ENCODE assay signal across 29 cellular contexts in the genomic region with DNA sequence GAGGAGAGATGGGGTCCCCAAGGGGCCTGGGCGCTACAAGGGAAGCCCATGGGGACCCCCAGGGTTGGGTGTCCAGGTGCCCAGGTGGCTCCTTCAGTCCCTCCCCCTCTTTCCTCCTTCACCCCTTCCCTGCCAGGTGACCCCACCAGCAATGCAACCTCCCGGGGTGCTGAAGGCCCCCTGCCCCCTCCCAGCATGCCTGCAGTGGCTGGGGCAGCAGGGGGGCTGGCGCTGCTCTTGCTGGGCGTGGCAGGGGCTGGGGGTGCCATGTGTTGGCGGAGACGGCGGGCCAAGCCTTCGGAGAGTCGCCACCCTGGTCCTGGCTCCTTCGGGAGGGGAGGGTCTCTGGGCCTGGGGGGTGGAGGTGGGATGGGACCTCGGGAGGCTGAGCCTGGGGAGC. TPM values are rescaled to one million over a fixed set of nuclear protein-coding genes. Genes with fewer than 3 reads are reported as not detected.
"Had no signal": no experiment of that assay in that cellular context is flagged by ENCODE, and none has a peak within 500 bp of the region (broad histone marks: within the 10 kb centered on the region; RNA-seq: fewer than 3 reads in every experiment).

No MANE protein-coding gene starts in this region.

- H3K9me3 Mint-ChIP-seq: effector memory CD8-positive, alpha-beta T cell; endodermal cell; memory B cell had no signal

- H3K27ac Mint-ChIP-seq: dendritic cell treated with granulocyte-macrophage colony-stimulating factor and Interleukin-4, amounts not matched to agents 40 ng/mL and 50 ng/mL, for 4 days; effector memory CD8-positive, alpha-beta T cell; endodermal cell; memory B cell; naive thymus-derived CD4-positive, alpha-beta T cell had no signal

- H3K9me3 ChIP-seq: esophagus squamous epithelium, gastrocnemius medialis, heart right ventricle, left lung had no signal

- H3K4me3 ChIP-seq: esophagus squamous epithelium, gastrocnemius medialis, heart right ventricle, left lung, lung had no signal

- ATAC-seq: effector memory CD8-positive, alpha-beta T cell; esophagus mucosa; gastrocnemius medialis; heart right ventricle; left cardiac atrium; left lung; left ventricle myocardium superior; naive thymus-derived CD4-positive, alpha-beta T cell had no signal

- DNase-seq: cortex of kidney; effector CD8-positive, alpha-beta T cell; effector memory CD8-positive, alpha-beta T cell; endodermal cell; erythroblast; esophagus squamous epithelium; foreskin fibroblast; foreskin melanocyte; gastrocnemius medialis; glutamatergic neuron; head of caudate nucleus; heart right ventricle; hippocampal formation; left cardiac atrium; left lung; left ventricle myocardium superior; mammary epithelial cell; mesendoderm; midbrain; naive thymus-derived CD4-positive, alpha-beta T cell had no signal

- H3K36me3 Mint-ChIP-seq: memory B cell had no signal

- H3K4me1 ChIP-seq: gastrocnemius medialis had no signal

- H3K36me3 ChIP-seq: esophagus squamous epithelium, gastrocnemius medialis, heart right ventricle, left lung had no signal

- H3K27ac ChIP-seq: epithelial cell of prostate, esophagus squamous epithelium, gastrocnemius medialis, heart right ventricle, left lung had no signal

RNA-seq across cellular contexts. Expression of a gene that starts 4.0 kb away (rescaled TPM):
- total RNA-seq: mononuclear cell; naive thymus-derived CD4-positive, alpha-beta T cell had no signal

RNA-seq across cellular contexts. Expression of a gene that starts 8.5 kb away (rescaled TPM):
- total RNA-seq: gastrocnemius medialis, glomerular endothelial cell had no signal

RNA-seq across cellular contexts. Expression of a gene that starts 58.3 kb away (rescaled TPM):
- total RNA-seq: dermis microvascular lymphatic vessel endothelial cell, glomerular endothelial cell, kidney epithelial cell, mammary epithelial cell, mononuclear cell had no signal
